Comparison of ENCODE assay signal across 10 cellular contexts in the genomic region with DNA sequence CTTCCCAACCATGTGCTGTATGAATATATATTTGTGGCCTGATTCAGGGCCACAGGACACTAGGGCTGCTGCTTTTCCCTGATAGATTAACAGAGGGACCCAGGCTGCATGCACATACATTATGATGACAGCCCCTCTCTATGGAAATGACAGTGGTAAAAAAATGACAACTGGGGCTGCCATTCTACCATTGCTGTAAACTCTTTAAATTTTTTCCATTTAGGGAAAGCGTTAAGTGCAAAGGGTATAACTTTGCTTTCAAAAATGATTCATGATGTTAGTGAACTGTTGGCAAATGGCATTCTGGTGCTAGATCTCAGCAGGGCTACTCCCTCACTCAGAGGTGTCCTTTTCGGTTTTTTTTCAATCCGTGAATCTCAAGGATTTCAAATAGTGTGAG. TPM values are rescaled to one million over a fixed set of nuclear protein-coding genes. Genes with fewer than 3 reads are reported as not detected.
DNase-seq lines count a peak whose midpoint lies in the region; TF ChIP-seq lines count a peak whose summit lies in the region.
"Had no signal": no experiment of that assay in that cellular context is flagged by ENCODE, and none has a peak within 500 bp of the region (broad histone marks: within the 10 kb centered on the region; RNA-seq: fewer than 3 reads in every experiment).

No MANE protein-coding gene starts in this region.

- in situ Hi-C loops in HAP-1 (cut with MboI; ENCODE audit: low sequenced_read_pairs) = loop anchor here (25.0 kb wide), 1 partner anchor 556 kb away; the partner anchor contains the start of gene EDRF1

- peak overlapping the region; percentile 28 to 99 for H3K27ac ChIP-seq in ascending aorta
- H3K27ac ChIP-seq in iPS-20b (ENCODE audit: low read length) = no peak overlapping the region
- H3K27ac ChIP-seq in sigmoid colon = peak overlapping the region; percentile 97 to 99 (median 98)

- TF ChIP-seq CTCF in ascending aorta (IDR thresholded peaks at IDR 0.05) = no peak
- no peak for TF ChIP-seq CTCF in sigmoid colon (IDR thresholded peaks at IDR 0.05)

- H3K4me1 ChIP-seq in HAP-1 = peaks cover 60% of the 10 kb centered on the region
- peaks cover 28 to 54% of the 10 kb centered on the region in 2 donors for H3K4me1 ChIP-seq in ascending aorta
- H3K4me1 ChIP-seq in iPS-20b (ENCODE audit: insufficient read depth, low read length) = peaks cover 47% of the 10 kb centered on the region
- peaks cover 0 to 73% (median 72%) of the 10 kb centered on the region in 4 donors for H3K4me1 ChIP-seq in sigmoid colon

- H3K9me3 ChIP-seq in HAP-1 (no peaks in the 10 kb centered on the region), ascending aorta (no peaks in the 10 kb centered on the region), iPS-20b (ENCODE audit: insufficient read depth, low read depth, low read length) (no peaks in the 10 kb centered on the region), sigmoid colon (no peaks in the 10 kb centered on the region)

- CTCF ChIA-PET in activated CD4-positive, alpha-beta memory T cell treated with anti-CD3 and anti-CD28 coated beads, Interleukin-2, amount 10 ng/mL, durations not matched to agents 7 days and 5 days (lab: Charles Lee) = no interaction called here

- peak overlapping the region; percentile 58 for H3K4me3 ChIP-seq in HAP-1
- peak overlapping the region in 1 of 2 donors; percentile 96 for H3K4me3 ChIP-seq in ascending aorta
- H3K4me3 ChIP-seq in iPS-20b (ENCODE audit: low read length) = peak overlapping the region; percentile 96
- H3K4me3 ChIP-seq in sigmoid colon = peak overlapping the region in 1 of 4 donors; percentile 0

- TF ChIP-seq EP300 in sigmoid colon (IDR thresholded peaks at IDR 0.05) = no peak

- no peaks in the 10 kb centered on the region for H3K36me3 Mint-ChIP-seq in activated CD4-positive, alpha-beta memory T cell treated with anti-CD3 and anti-CD28 coated beads, Interleukin-2, amount 10 ng/mL, durations not matched to agents 7 days and 5 days (ENCODE audit: low read depth)

- H3K27me3 ChIP-seq in HAP-1 (ENCODE audit: low read depth) (no peaks in the 10 kb centered on the region), ascending aorta (no peaks in the 10 kb centered on the region), iPS-20b (ENCODE audit: insufficient read depth, low read length) (no peaks in the 10 kb centered on the region), sigmoid colon (no peaks in the 10 kb centered on the region)

- H3K36me3 ChIP-seq in HAP-1 (replicated peaks) (peaks cover 4% of the 10 kb centered on the region), ascending aorta (peaks cover 0 to under 1% of the 10 kb centered on the region in 2 donors), iPS-20b (ENCODE audit: insufficient read depth, low read depth, low read length) (peaks cover 3% of the 10 kb centered on the region; the same call in 1 of the 2 replicates), sigmoid colon (no peaks in the 10 kb centered on the region)

- TF ChIP-seq POLR2A in sigmoid colon (IDR thresholded peaks at IDR 0.05) = no peak

- no peak for DNase-seq in HAP-1 (ENCODE audit: low spot score in 2 of 2)
- DNase-seq in ascending aorta (ENCODE audit: low spot score in 2 of 2) = peak in 1 of 2 donors; percentile 1
- DNase-seq in sigmoid colon = peak; percentile 9
- DNase-seq in hippocampal formation (lab: John Stamatoyannopoulos, UW) = no peak
- DNase-seq in HuH-7 (ENCODE audit: low spot score) = no peak
- no peak for DNase-seq in activated CD4-positive, alpha-beta memory T cell treated with anti-CD3 and anti-CD28 coated beads, Interleukin-2, amount 10 ng/mL, durations not matched to agents 7 days and 5 days
- DNase-seq in islet precursor cell = no peak
- DNase-seq: NCI-H82; stimulated activated CD4-positive, alpha-beta T cell treated with anti-CD3 and anti-CD28 coated beads, Interleukin-4, amount 100 ng/mL, for 1 hour had no signal

- POLR2A ChIA-PET in activated CD4-positive, alpha-beta memory T cell treated with anti-CD3 and anti-CD28 coated beads, Interleukin-2, amount 10 ng/mL, durations not matched to agents 7 days and 5 days (lab: Charles Lee) = no interaction called here

- peak overlapping the region; percentile 86; the same call in 1 of the 2 replicates for H3K9ac ChIP-seq in iPS-20b (ENCODE audit: low read depth, low read length)

- no peak overlapping the region for H3K27ac Mint-ChIP-seq in activated CD4-positive, alpha-beta memory T cell treated with anti-CD3 and anti-CD28 coated beads, Interleukin-2, amount 10 ng/mL, durations not matched to agents 7 days and 5 days

- H3K4me1 Mint-ChIP-seq in activated CD4-positive, alpha-beta memory T cell treated with anti-CD3 and anti-CD28 coated beads, Interleukin-2, amount 10 ng/mL, durations not matched to agents 7 days and 5 days = peaks cover 4% of the 10 kb centered on the region

- intact Hi-C loops in ascending aorta (cut with DNase I) (loop anchor here (5.0 kb wide), 1 partner anchor 239 kb away; no protein-coding TSS in a partner anchor), sigmoid colon (cut with DNase I) (loop anchor here (5.0 to 10.0 kb wide), 3 partner anchors 164 to 669 kb away; partner anchors contain the start of genes BCCIP and UROS)

- no peaks in the 10 kb centered on the region for H3K9me3 Mint-ChIP-seq in activated CD4-positive, alpha-beta memory T cell treated with anti-CD3 and anti-CD28 coated beads, Interleukin-2, amount 10 ng/mL, durations not matched to agents 7 days and 5 days

- H3K4me3 Mint-ChIP-seq in activated CD4-positive, alpha-beta memory T cell treated with anti-CD3 and anti-CD28 coated beads, Interleukin-2, amount 10 ng/mL, durations not matched to agents 7 days and 5 days = no peak overlapping the region

- peaks cover 59% of the 10 kb centered on the region for H3K27me3 Mint-ChIP-seq in activated CD4-positive, alpha-beta memory T cell treated with anti-CD3 and anti-CD28 coated beads, Interleukin-2, amount 10 ng/mL, durations not matched to agents 7 days and 5 days

- 17 to 61% methylated on average over 3 of the region's 3 CpGs for WGBS in sigmoid colon, 2 donors

RNA-seq across cellular contexts. Expression of gene CTBP2, which starts 4.2 kb away (rescaled TPM):
- total RNA-seq in ascending aorta = 57.7 TPM
- total RNA-seq in sigmoid colon = 10 to 100 TPM; 31.2 to 57.1 (median 47.5) TPM
- polyA plus RNA-seq in sigmoid colon = 10 to 100 TPM; 49.9 to 62.4 (median 52.0) TPM
- under 1 TPM; 0.15 to 0.43 TPM for total RNA-seq in activated CD4-positive, alpha-beta memory T cell treated with anti-CD3 and anti-CD28 coated beads, Interleukin-2, amount 10 ng/mL, durations not matched to agents 7 days and 5 days

Comparison
In these comparisons a context has a peak if more than half of its experiments do, and no peak if none do; other contexts are left out.
1. RNA of gene CTBP2, which starts 4.2 kb away (total RNA-seq): 57.7 TPM in ascending aorta (single experiment) and 31.2 to 57.1 TPM in sigmoid colon; 0.15 to 0.43 TPM in activated CD4-positive, alpha-beta memory T cell treated with anti-CD3 and anti-CD28 coated beads, Interleukin-2, amount 10 ng/mL, durations not matched to agents 7 days and 5 days; every median in the first group is over 10 times any median in the second.